9 cellular contexts compared by ENCODE assay signal in genomic region chr22:21932347-21932746, GRCh38.
"Had no signal": no experiment of that assay in that cellular context is flagged by ENCODE, and none has a peak within 500 bp of the region (broad histone marks: within the 10 kb centered on the region; RNA-seq: fewer than 3 reads in every experiment).

No MANE protein-coding gene starts in this region.

- H2AFZ ChIP-seq: GM23338 had no signal

- H3K4me3 ChIP-seq: GM23338, HAP-1 had no signal

- DNase-seq: H7, HFFc6, KBM-7 had no signal

- H3K4me1 ChIP-seq: HAP-1 had no signal

- H3K9me3 ChIP-seq: HAP-1 had no signal

- H3K4me3 Mint-ChIP-seq: GM23338, HFFc6, IgD-negative memory B cell had no signal

- H3K4me2 ChIP-seq: GM23338, KMS-11 had no signal

- H3K27ac Mint-ChIP-seq: GM23338, HFFc6, IgD-negative memory B cell had no signal

- H3K27ac ChIP-seq: KMS-11 had no signal

- H3K9ac ChIP-seq: KMS-11 had no signal

- FAIRE-seq: HTR-8/SVneo had no signal

- H3K9me3 Mint-ChIP-seq: GM23338, HFFc6, IgD-negative memory B cell had no signal

- H3K27me3 Mint-ChIP-seq: IgD-negative memory B cell had no signal

- ATAC-seq: GM23338, HCT116 had no signal
